Comparison of ENCODE assay signal across 14 cellular contexts in the genomic region with DNA sequence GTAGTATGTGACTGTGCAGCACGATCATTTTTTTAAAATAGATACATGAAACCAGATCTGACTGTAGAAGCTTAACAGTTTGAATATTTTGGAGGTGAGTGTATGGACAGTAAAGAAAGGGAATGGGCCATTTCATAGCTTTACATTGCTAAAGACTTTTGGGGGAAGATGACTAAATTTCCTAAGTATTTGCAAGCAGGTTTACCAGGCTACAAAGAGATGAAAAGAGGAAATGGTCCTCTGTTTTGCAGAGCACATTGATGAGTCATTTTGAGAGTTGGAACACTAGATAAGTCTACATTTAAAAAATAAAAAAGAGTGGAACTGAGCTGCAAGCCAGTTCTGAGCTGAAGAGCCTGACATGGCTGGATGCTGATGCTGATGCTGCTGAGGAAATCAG.
A peak's percentile ranks its signal among the peaks of the same experiment; 100 is the strongest.
DNase-seq lines count a peak whose midpoint lies in the region; ATAC-seq, FAIRE-seq and TF ChIP-seq lines count a peak whose summit lies in the region.
"Had no signal": no experiment of that assay in that cellular context is flagged by ENCODE, and none has a peak within 500 bp of the region (broad histone marks: within the 10 kb centered on the region; RNA-seq: fewer than 3 reads in every experiment).

No MANE protein-coding gene starts in this region.

- TF ChIP-seq POLR2A in A549 (IDR thresholded peaks at IDR 0.05; ENCODE audit: low read length) = no peak

- no peak for DNase-seq in A549 (ENCODE audit: low read depth in 1 of 2, low spot score in 1 of 2)
- peak; percentile 2 to 13 for DNase-seq in NOMO-1 (lab: John Stamatoyannopoulos, UW; ENCODE audit: unreplicated experiment in 2 of 2)
- DNase-seq in epithelial cell of esophagus (ENCODE audit: low read depth) = peak; percentile 91
- no peak for DNase-seq in naive thymus-derived CD4-positive, alpha-beta T cell
- DNase-seq in omental fat pad (ENCODE audit: low spot score) = no peak
- DNase-seq: activated CD4-positive, alpha-beta T cell treated with anti-CD3 and anti-CD28 coated beads, Interleukin-2, amount 10 ng/mL, durations not matched to agents 7 days and 5 days; BE2C; NK-92 treated with Interleukin-12 subunit alpha and Interleukin-12 subunit beta, amount 100 ng/mL, for 24 hours had no signal

- no peaks in the 10 kb centered on the region for H3K4me1 ChIP-seq in A549
- no peaks in the 10 kb centered on the region for H3K4me1 ChIP-seq in naive thymus-derived CD4-positive, alpha-beta T cell (ENCODE audit: control insufficient read depth in 2 of 2, insufficient read depth in 2 of 2, low read length in 2 of 2)
- H3K4me1 ChIP-seq: BE2C had no signal

- H3K27me3 Mint-ChIP-seq in naive thymus-derived CD4-positive, alpha-beta T cell = peaks cover 0 to 3% (median 0%) of the 10 kb centered on the region in 5 donors
- H3K27me3 Mint-ChIP-seq: activated CD4-positive, alpha-beta T cell treated with anti-CD3 and anti-CD28 coated beads, Interleukin-2, amount 10 ng/mL, durations not matched to agents 7 days and 5 days had no signal

- H3K36me3 Mint-ChIP-seq in naive thymus-derived CD4-positive, alpha-beta T cell = no peaks in the 10 kb centered on the region

- CTCF ChIA-PET in A549 (lab: Yijun Ruan, JAX) = no interaction called here
- CTCF ChIA-PET in naive thymus-derived CD4-positive, alpha-beta T cell (lab: Charles Lee) = no interaction called here

- H3K9me3 ChIP-seq in A549 = no peaks in the 10 kb centered on the region
- H3K9me3 ChIP-seq in naive thymus-derived CD4-positive, alpha-beta T cell (ENCODE audit: control insufficient read depth in 2 of 3, low read length in 3 of 3) = no peaks in the 10 kb centered on the region
- H3K9me3 ChIP-seq: BE2C had no signal

- ATAC-seq in A549 (no peak), GM21619 (IDR thresholded peaks at IDR 0.05; ENCODE audit: unreplicated experiment) (peak; percentile 79), GM21723 (IDR thresholded peaks at IDR 0.05; ENCODE audit: unreplicated experiment) (no peak), HG02970 (IDR thresholded peaks at IDR 0.05; ENCODE audit: low FRiP score, unreplicated experiment) (no peak), omental fat pad (ENCODE audit: low FRiP score) (no peak)
- ATAC-seq in naive thymus-derived CD4-positive, alpha-beta T cell = no peak
- ATAC-seq: K562 had no signal

- POLR2A ChIA-PET in A549 (lab: Yijun Ruan, JAX) = no interaction called here
- POLR2A ChIA-PET in naive thymus-derived CD4-positive, alpha-beta T cell (lab: Charles Lee) = no interaction called here

- no peak for FAIRE-seq in A549 (lab: Jason Lieb, UNC)
- FAIRE-seq: endothelial cell of umbilical vein, GM18507, K562 had no signal

- 2% methylated on average over 1 of the region's 1 CpG for WGBS in A549 (ENCODE audit: missing lambda C conversion rate)

- H3K27ac ChIP-seq in A549 = no peak overlapping the region
- H3K27ac ChIP-seq in naive thymus-derived CD4-positive, alpha-beta T cell (ENCODE audit: low read depth, low read length) = no peak overlapping the region

- no peaks in the 10 kb centered on the region for H3K27me3 ChIP-seq in naive thymus-derived CD4-positive, alpha-beta T cell (ENCODE audit: control insufficient read depth in 2 of 2, insufficient read depth in 2 of 2, low read length in 2 of 2)
- H3K27me3 ChIP-seq: BE2C had no signal

- no peak for TF ChIP-seq RAD21 in A549 (conservative IDR thresholded peaks at IDR 0.05 in 1 of 2, IDR thresholded peaks at IDR 0.05 in 1 of 2)

- H3K36me3 ChIP-seq in naive thymus-derived CD4-positive, alpha-beta T cell (ENCODE audit: control insufficient read depth in 2 of 3, insufficient read depth in 3 of 3, low read length in 3 of 3) = no peaks in the 10 kb centered on the region
- H3K36me3 ChIP-seq: BE2C had no signal

- H3K4me3 ChIP-seq in A549 (no peak overlapping the region), epithelial cell of esophagus (ENCODE audit: low read length) (no peak overlapping the region)
- H3K4me3 ChIP-seq in naive thymus-derived CD4-positive, alpha-beta T cell (ENCODE audit: low read length) = no peak overlapping the region
- H3K4me3 ChIP-seq: K562 had no signal

- TF ChIP-seq CTCF in A549 (IDR thresholded peaks at IDR 0.05) = no peak
- TF ChIP-seq CTCF in epithelial cell of esophagus (IDR thresholded peaks at IDR 0.05; ENCODE audit: insufficient read depth, low read depth, low read length, missing control alignments) = no peak
- no peak for TF ChIP-seq CTCF in omental fat pad (IDR thresholded peaks at IDR 0.05)

- no peak overlapping the region for H3K27ac Mint-ChIP-seq in naive thymus-derived CD4-positive, alpha-beta T cell
- H3K27ac Mint-ChIP-seq: activated CD4-positive, alpha-beta T cell treated with anti-CD3 and anti-CD28 coated beads, Interleukin-2, amount 10 ng/mL, durations not matched to agents 7 days and 5 days had no signal

- H3K4me2 ChIP-seq in A549 = no peak overlapping the region

- intact Hi-C loops in naive thymus-derived CD4-positive, alpha-beta T cell (cut with micrococcal nuclease) = no loop called here

- H3K9me3 Mint-ChIP-seq in naive thymus-derived CD4-positive, alpha-beta T cell = peaks cover 0 to 8% (median 3%) of the 10 kb centered on the region in 11 donors

- TF ChIP-seq EP300 in A549 (IDR thresholded peaks at IDR 0.05) = no peak

- no peaks in the 10 kb centered on the region for H3K4me1 Mint-ChIP-seq in naive thymus-derived CD4-positive, alpha-beta T cell
- H3K4me1 Mint-ChIP-seq: activated CD4-positive, alpha-beta T cell treated with anti-CD3 and anti-CD28 coated beads, Interleukin-2, amount 10 ng/mL, durations not matched to agents 7 days and 5 days had no signal

- no peak overlapping the region for H3K4me3 Mint-ChIP-seq in naive thymus-derived CD4-positive, alpha-beta T cell
- H3K4me3 Mint-ChIP-seq: activated CD4-positive, alpha-beta T cell treated with anti-CD3 and anti-CD28 coated beads, Interleukin-2, amount 10 ng/mL, durations not matched to agents 7 days and 5 days had no signal

TF ChIP-seq in A549, 52 proteins besides CTCF, POLR2A, EP300 and RAD21:
- TF ChIP-seq EHF (CRISPR knock-in tag; IDR thresholded peaks at IDR 0.05) = no peak
- no peak for TF ChIP-seq RFX5 (IDR thresholded peaks at IDR 0.05)
- no peak for TF ChIP-seq FOSL2 (IDR thresholded peaks at IDR 0.05)
- 0 out of 2 replicates have a peak, but pooled peaks have one; percentile 21 for TF ChIP-seq FOSL2 (CRISPR knock-in tag; IDR thresholded peaks at IDR 0.05)

Comparison
In these comparisons a context has a peak if more than half of its experiments do, and no peak if none do; other contexts are left out.
1. DNase-seq: peak in NOMO-1 (2 of 2) and epithelial cell of esophagus (single experiment); none in A549 (0 of 2), naive thymus-derived CD4-positive, alpha-beta T cell (0 of 9) and omental fat pad (single experiment).